Comparison of ENCODE assay signal across 8 cellular contexts in genomic region chr2:217886720-217887309, GRCh38.
DNase-seq lines count a peak whose midpoint lies in the region; ATAC-seq and TF ChIP-seq lines count a peak whose summit lies in the region.

No MANE protein-coding gene starts in this region.

- H3K27me3 ChIP-seq in MM.1S (replicated peaks; ENCODE audit: insufficient read depth, low read length) (no peaks in the 10 kb centered on the region), SU-DHL-6 (ENCODE audit: low read length) (no peaks in the 10 kb centered on the region), adrenal gland (no peaks in the 10 kb centered on the region)

- WGBS in adrenal gland, 4 donors: 23 to 32% (median 25%) methylated on average over 6 of the region's 6 CpGs

- no peak overlapping the region for H3K9ac ChIP-seq in MM.1S (ENCODE audit: low read length)
- H3K9ac ChIP-seq in SU-DHL-6 (ENCODE audit: low read length): no peak overlapping the region

- H3K9me3 ChIP-seq in MM.1S (replicated peaks; ENCODE audit: insufficient read depth, low read length) (no peaks in the 10 kb centered on the region), SU-DHL-6 (ENCODE audit: insufficient read depth, low read length) (no peaks in the 10 kb centered on the region), adrenal gland (replicated peaks in 1 of 3) (no peaks in the 10 kb centered on the region)

- no peaks in the 10 kb centered on the region for H3K36me3 ChIP-seq in MM.1S (replicated peaks; ENCODE audit: insufficient read depth, low read length)
- no peaks in the 10 kb centered on the region for H3K36me3 ChIP-seq in SU-DHL-6 (ENCODE audit: low read length)
- peaks cover 0 to 88% of the 10 kb centered on the region in 2 donors for H3K36me3 ChIP-seq in adrenal gland (replicated peaks in 1 of 2)

- no peaks in the 10 kb centered on the region for H4K20me1 ChIP-seq in MM.1S (ENCODE audit: insufficient read depth, low read length)
- H4K20me1 ChIP-seq in SU-DHL-6 (ENCODE audit: low read depth, low read length): no peaks in the 10 kb centered on the region

- H3K79me2 ChIP-seq in MM.1S (ENCODE audit: low read length) (no peaks in the 10 kb centered on the region), SU-DHL-6 (ENCODE audit: insufficient read depth, low read length) (no peaks in the 10 kb centered on the region)

- H3K4me1 ChIP-seq in MM.1S (ENCODE audit: low read length): no peaks in the 10 kb centered on the region
- peaks cover 0 to 37% of the 10 kb centered on the region in 2 donors for H3K4me1 ChIP-seq in adrenal gland (replicated peaks in 1 of 2)

- TF ChIP-seq POLR2A in adrenal gland (IDR thresholded peaks at IDR 0.05): no peak

- no peak overlapping the region for H3K27ac ChIP-seq in MM.1S (ENCODE audit: low read length)
- no peak overlapping the region for H3K27ac ChIP-seq in SU-DHL-6 (ENCODE audit: low read depth, low read length)
- peak overlapping the region in 2 of 5 donors; percentile 68 to 71 for H3K27ac ChIP-seq in adrenal gland

- H3K4me2 ChIP-seq in MM.1S (ENCODE audit: low read depth, low read length): 0 out of 2 replicates have a peak overlapping the region, but pooled peaks have one; percentile 27
- H3K4me2 ChIP-seq in SU-DHL-6 (ENCODE audit: low read depth, low read length, poor library complexity, severe bottlenecking): no peak overlapping the region

- no peak overlapping the region for H3K4me3 ChIP-seq in AG09309 (ENCODE audit: control insufficient read depth, low read depth, low read length)
- no peak overlapping the region for H3K4me3 ChIP-seq in MM.1S (ENCODE audit: low read length)
- no peak overlapping the region for H3K4me3 ChIP-seq in SU-DHL-6 (ENCODE audit: insufficient read depth, low read length, poor library complexity, severe bottlenecking)
- H3K4me3 ChIP-seq in adrenal gland: no peak overlapping the region

- H2AFZ ChIP-seq in MM.1S (ENCODE audit: low read length) (no peak overlapping the region), SU-DHL-6 (ENCODE audit: low read depth, low read length, severe bottlenecking) (no peak overlapping the region)

- TF ChIP-seq CTCF in AG09309 (IDR thresholded peaks at IDR 0.05; ENCODE audit: control insufficient read depth, insufficient read depth, low read depth, low read length, missing control alignments) (peak; percentile 77), MM.1S (IDR thresholded peaks at IDR 0.05; ENCODE audit: low read length) (peak; percentile 78), SU-DHL-6 (IDR thresholded peaks at IDR 0.05; ENCODE audit: insufficient read depth, low read length, poor library complexity, severe bottlenecking) (peak; percentile 70), adrenal gland (IDR thresholded peaks at IDR 0.05) (peak; percentile 79 to 90 (median 85))

- DNase-seq in AG09309 (ENCODE audit: low read depth) (no peak), MM.1S (peak; percentile 52), adrenal gland (peak; percentile 77 to 90 (median 78)), left ventricle myocardium superior (peak; percentile 70), sciatic nerve (ENCODE audit: low spot score) (peak; percentile 88)

- ATAC-seq in GM18909 (IDR thresholded peaks at IDR 0.05; ENCODE audit: poor library complexity, unreplicated experiment) (peak; percentile 68), left ventricle myocardium superior (peak; percentile 46), sciatic nerve (peak; percentile 24), GM18861 (IDR thresholded peaks at IDR 0.05; ENCODE audit: unreplicated experiment) (no peak)

- intact Hi-C loops in adrenal gland (cut with DNase I) (loop anchor here (5.0 kb wide), 2 partner anchors 95 to 100 kb away; no protein-coding TSS in a partner anchor), left ventricle myocardium superior (cut with micrococcal nuclease) (loop anchor here (5.0 to 10.0 kb wide), 2 partner anchors 98 to 100 kb away; no protein-coding TSS in a partner anchor), sciatic nerve (cut with DNase I) (loop anchor here (2.0 to 5.0 kb wide), 3 partner anchors 36 to 100 kb away; no protein-coding TSS in a partner anchor)

- H3K9me2 ChIP-seq in MM.1S (replicated peaks; ENCODE audit: insufficient read depth, low read length): no peaks in the 10 kb centered on the region
- no peaks in the 10 kb centered on the region for H3K9me2 ChIP-seq in SU-DHL-6 (replicated peaks; ENCODE audit: insufficient read depth, low read length)

- H3F3A ChIP-seq in MM.1S (ENCODE audit: insufficient read depth, low read length): no peaks in the 10 kb centered on the region
- no peaks in the 10 kb centered on the region for H3F3A ChIP-seq in SU-DHL-6 (ENCODE audit: insufficient read depth)
